1 cellular context compared by ENCODE assay signal in the genomic region with DNA sequence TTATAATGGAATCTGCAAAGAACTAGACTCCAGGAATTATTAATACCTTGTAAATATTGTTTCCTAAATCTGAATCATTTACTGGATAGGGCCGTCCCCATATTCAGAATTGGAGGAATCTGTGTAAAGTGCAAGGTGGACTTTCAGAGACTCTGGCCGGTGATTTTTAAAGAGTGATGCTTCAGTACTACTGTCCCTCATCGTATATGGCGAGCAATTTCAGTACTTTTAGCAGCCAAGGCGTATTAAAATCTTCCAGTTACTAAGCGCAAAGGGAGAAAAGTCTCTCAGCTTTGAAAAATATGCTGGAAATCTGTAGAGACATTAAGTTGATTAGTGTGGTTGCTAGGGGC.
TF ChIP-seq lines count a peak whose summit lies in the region.

No MANE protein-coding gene starts in this region.

TF ChIP-seq in K562, 482 proteins besides CTCF, POLR2A, EP300 and RAD21:
- TF ChIP-seq HNRNPLL (IDR thresholded peaks at IDR 0.05; ENCODE audit: low read depth, low read length, poor library complexity, severe bottlenecking) (peak; percentile 9), NR2C2 (CRISPR knock-in tag; IDR thresholded peaks at IDR 0.05) (no peak), NR2C2 (tag; IDR thresholded peaks at IDR 0.05) (0 out of 2 replicates have a peak, but pooled peaks have one; percentile 29), CHD1 (IDR thresholded peaks at IDR 0.05; ENCODE audit: low read length) (no peak)
- TF ChIP-seq, protein P1, sequence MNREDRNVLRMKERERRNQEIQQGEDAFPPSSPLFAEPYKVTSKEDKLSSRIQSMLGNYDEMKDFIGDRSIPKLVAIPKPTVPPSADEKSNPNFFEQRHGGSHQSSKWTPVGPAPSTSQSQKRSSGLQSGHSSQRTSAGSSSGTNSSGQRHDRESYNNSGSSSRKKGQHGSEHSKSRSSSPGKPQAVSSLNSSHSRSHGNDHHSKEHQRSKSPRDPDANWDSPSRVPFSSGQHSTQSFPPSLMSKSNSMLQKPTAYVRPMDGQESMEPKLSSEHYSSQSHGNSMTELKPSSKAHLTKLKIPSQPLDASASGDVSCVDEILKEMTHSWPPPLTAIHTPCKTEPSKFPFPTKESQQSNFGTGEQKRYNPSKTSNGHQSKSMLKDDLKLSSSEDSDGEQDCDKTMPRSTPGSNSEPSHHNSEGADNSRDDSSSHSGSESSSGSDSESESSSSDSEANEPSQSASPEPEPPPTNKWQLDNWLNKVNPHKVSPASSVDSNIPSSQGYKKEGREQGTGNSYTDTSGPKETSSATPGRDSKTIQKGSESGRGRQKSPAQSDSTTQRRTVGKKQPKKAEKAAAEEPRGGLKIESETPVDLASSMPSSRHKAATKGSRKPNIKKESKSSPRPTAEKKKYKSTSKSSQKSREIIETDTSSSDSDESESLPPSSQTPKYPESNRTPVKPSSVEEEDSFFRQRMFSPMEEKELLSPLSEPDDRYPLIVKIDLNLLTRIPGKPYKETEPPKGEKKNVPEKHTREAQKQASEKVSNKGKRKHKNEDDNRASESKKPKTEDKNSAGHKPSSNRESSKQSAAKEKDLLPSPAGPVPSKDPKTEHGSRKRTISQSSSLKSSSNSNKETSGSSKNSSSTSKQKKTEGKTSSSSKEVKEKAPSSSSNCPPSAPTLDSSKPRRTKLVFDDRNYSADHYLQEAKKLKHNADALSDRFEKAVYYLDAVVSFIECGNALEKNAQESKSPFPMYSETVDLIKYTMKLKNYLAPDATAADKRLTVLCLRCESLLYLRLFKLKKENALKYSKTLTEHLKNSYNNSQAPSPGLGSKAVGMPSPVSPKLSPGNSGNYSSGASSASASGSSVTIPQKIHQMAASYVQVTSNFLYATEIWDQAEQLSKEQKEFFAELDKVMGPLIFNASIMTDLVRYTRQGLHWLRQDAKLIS (CRISPR knock-in tag; IDR thresholded peaks at IDR 0.05): 0 out of 2 replicates have a peak, but pooled peaks have one; percentile 7
